10 cellular contexts compared by ENCODE assay signal in the genomic region with DNA sequence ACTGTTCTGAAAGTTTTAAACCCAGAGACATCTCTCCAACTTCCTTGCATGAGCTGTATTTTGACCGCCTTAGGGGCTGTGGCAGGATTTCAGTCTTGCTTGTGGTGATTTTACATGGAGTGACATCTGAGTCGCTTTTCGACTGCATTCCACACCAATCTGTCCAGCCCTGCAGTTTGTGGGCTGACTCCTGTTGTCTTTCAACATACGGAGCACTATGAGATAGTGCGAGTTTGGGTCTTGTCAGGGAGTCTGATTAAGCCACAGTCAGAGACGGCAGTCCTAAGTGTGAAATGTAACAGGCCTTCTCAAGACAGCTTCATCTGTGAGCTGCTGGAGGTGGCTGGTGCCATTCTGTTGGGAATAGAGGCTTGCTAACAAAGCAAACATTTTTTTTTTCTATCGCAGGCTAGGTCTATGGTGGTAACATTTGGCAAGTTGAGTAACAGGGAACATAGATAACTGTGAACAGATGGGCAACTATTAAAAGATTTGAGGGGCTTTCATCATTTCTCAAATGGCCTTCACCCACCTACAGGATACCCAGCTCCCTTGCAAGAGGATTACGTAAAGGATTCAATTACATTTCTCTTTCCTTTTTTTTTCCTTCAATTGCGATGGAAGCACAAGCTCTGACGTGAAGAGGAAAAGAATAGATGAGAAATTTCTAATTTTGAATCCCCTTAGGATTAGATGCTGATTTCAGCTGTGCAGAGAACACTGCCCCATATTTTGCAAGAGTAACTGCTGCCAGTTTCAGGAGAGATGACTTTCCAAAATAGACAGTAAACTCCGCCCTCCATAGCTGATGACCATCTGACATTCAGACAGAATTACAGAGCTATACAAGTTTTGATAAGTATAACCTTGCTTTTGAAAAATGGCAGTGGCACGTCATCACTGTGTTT. TPM values are rescaled to one million over a fixed set of nuclear protein-coding genes. Genes with fewer than 3 reads are reported as not detected.
DNase-seq lines count a peak whose midpoint lies in the region; ATAC-seq and TF ChIP-seq lines count a peak whose summit lies in the region.
"Had no signal": no experiment of that assay in that cellular context is flagged by ENCODE, and none has a peak within 500 bp of the region (broad histone marks: within the 10 kb centered on the region; RNA-seq: fewer than 3 reads in every experiment).

No MANE protein-coding gene starts in this region.

- no peak overlapping the region for H3K27ac Mint-ChIP-seq in Calu3 (ENCODE audit: unreplicated experiment)
- H3K27ac Mint-ChIP-seq: natural killer cell had no signal

- peak overlapping the region; percentile 77 for H3K27ac ChIP-seq in WERI-Rb-1
- H3K27ac ChIP-seq in heart right ventricle = peak overlapping the region; percentile 34 to 81 (median 73)
- peak overlapping the region; percentile 93 for H3K27ac ChIP-seq in smooth muscle cell (ENCODE audit: low read depth)

- H3K9me3 ChIP-seq in WERI-Rb-1 (ENCODE audit: severe bottlenecking) (peaks cover 7% of the 10 kb centered on the region), heart right ventricle (no peaks in the 10 kb centered on the region), smooth muscle cell (replicated peaks; ENCODE audit: low read depth) (no peaks in the 10 kb centered on the region)

- intact Hi-C loops in heart right ventricle (cut with DNase I) = loop anchor here in 1 of 10 donors (10.0 kb wide), 1 partner anchor 134 kb away; the partner anchor contains the start of gene RBM24
- intact Hi-C loops in Calu3 (cut with micrococcal nuclease; ENCODE audit: unreplicated experiment) = no loop called here

- BruUV-seq in Calu3 (replicated peaks; lab: Mats Ljungman, UMichigan) = no TSS peak

- H3K36me3 Mint-ChIP-seq in Calu3 (ENCODE audit: insufficient read depth, unreplicated experiment) = no peaks in the 10 kb centered on the region
- H3K36me3 Mint-ChIP-seq: natural killer cell had no signal

- peaks cover 17% of the 10 kb centered on the region for H3K79me2 ChIP-seq in smooth muscle cell (ENCODE audit: low read depth)

- H3K4me3 ChIP-seq in WERI-Rb-1 (ENCODE audit: low read depth, low read length) = peak overlapping the region; percentile 11
- H3K4me3 ChIP-seq in heart right ventricle = peak overlapping the region in 3 of 10 donors; percentile 0 to 5 (median 0)
- H3K4me3 ChIP-seq in smooth muscle cell = peak overlapping the region; percentile 9

- no peaks in the 10 kb centered on the region for H3K27me3 ChIP-seq in WERI-Rb-1 (ENCODE audit: insufficient read depth, low read depth, severe bottlenecking)
- H3K27me3 ChIP-seq in heart right ventricle = no peaks in the 10 kb centered on the region
- no peaks in the 10 kb centered on the region for H3K27me3 ChIP-seq in smooth muscle cell (ENCODE audit: low read depth)

- H2AFZ ChIP-seq in smooth muscle cell (ENCODE audit: low read depth) = peak overlapping the region; percentile 51

- CTCF ChIA-PET in Calu3 (lab: Charles Lee) = no interaction called here

- WGBS in heart right ventricle, 2 donors = 11 to 23% methylated on average over 12 of the region's 12 CpGs
- 29% methylated on average over 12 of the region's 12 CpGs for WGBS in smooth muscle cell (ENCODE audit: low lambda C conversion rate)

- ATAC-seq in heart right ventricle (peak; percentile 48 to 89 (median 80)), HG02759 (IDR thresholded peaks at IDR 0.05; ENCODE audit: unreplicated experiment) (no peak)
- ATAC-seq: natural killer cell had no signal

- peak overlapping the region; percentile 77 for H3K9ac ChIP-seq in smooth muscle cell (ENCODE audit: low read depth)

- peak; percentile 25 for DNase-seq in HCEC 1CT
- peak; percentile 52 for DNase-seq in WERI-Rb-1
- no peak for DNase-seq in heart right ventricle
- no peak for DNase-seq in smooth muscle cell (lab: John Stamatoyannopoulos, UW; ENCODE audit: unreplicated experiment)
- no peak for DNase-seq in Calu3
- no peak for DNase-seq in GDM1 (lab: John Stamatoyannopoulos, UW)
- no peak for DNase-seq in Kasumi-1 (lab: John Stamatoyannopoulos, UW)
- DNase-seq: natural killer cell had no signal

- H3K4me1 ChIP-seq in heart right ventricle (peaks cover 0 to 52% (median 20%) of the 10 kb centered on the region in 9 donors), smooth muscle cell (ENCODE audit: low read depth) (peaks cover 25% of the 10 kb centered on the region)

- TF ChIP-seq CTCF in WERI-Rb-1 (IDR thresholded peaks at IDR 0.05; ENCODE audit: low read depth, low read length) (no peak), heart right ventricle (IDR thresholded peaks at IDR 0.05) (no peak), smooth muscle cell (IDR thresholded peaks at IDR 0.05; ENCODE audit: borderline replicate concordance, insufficient read depth, poor library complexity, severe bottlenecking) (no peak), Calu3 (IDR thresholded peaks at IDR 0.05; ENCODE audit: unreplicated experiment) (no peak)

- H3K9me3 Mint-ChIP-seq in Calu3 (ENCODE audit: low read depth, unreplicated experiment) = no peaks in the 10 kb centered on the region

- H3K27me3 Mint-ChIP-seq in Calu3 (ENCODE audit: unreplicated experiment) = no peaks in the 10 kb centered on the region

- H3K4me2 ChIP-seq in smooth muscle cell = peak overlapping the region; percentile 81

- H3K36me3 ChIP-seq in WERI-Rb-1 (peaks cover 7% of the 10 kb centered on the region), heart right ventricle (peaks cover 0 to 7% (median 0%) of the 10 kb centered on the region in 9 donors), smooth muscle cell (ENCODE audit: low read depth) (no peaks in the 10 kb centered on the region)

- H3K4me3 Mint-ChIP-seq in Calu3 (ENCODE audit: low read depth, unreplicated experiment) = no peak overlapping the region
- H3K4me3 Mint-ChIP-seq: natural killer cell had no signal

- H3F3A ChIP-seq in smooth muscle cell (ENCODE audit: low read depth) = peaks cover 6% of the 10 kb centered on the region

- H4K20me1 ChIP-seq in smooth muscle cell (ENCODE audit: low read depth) = no peaks in the 10 kb centered on the region

- peaks cover 10% of the 10 kb centered on the region for H3K4me1 Mint-ChIP-seq in Calu3 (ENCODE audit: low read depth, unreplicated experiment)
- H3K4me1 Mint-ChIP-seq: natural killer cell had no signal

RNA-seq across cellular contexts. Expression of gene CAP2, which starts 25.1 kb away (rescaled TPM):
- total RNA-seq in heart right ventricle = 100 to 1,000 TPM; 116 to 211 (median 172) TPM
- 10 to 100 TPM; 42.0 to 57.4 TPM for polyA plus RNA-seq in heart right ventricle
- total RNA-seq in smooth muscle cell = 16.8 and 19.0 TPM in 2 replicates
- polyA plus RNA-seq in smooth muscle cell = 19.7 and 27.7 TPM in 2 replicates
- total RNA-seq in Calu3 (2022) = 14.6 and 15.7 TPM in 2 replicates
- total RNA-seq: natural killer cell; T-helper 1 cell treated with Interleukin-12 subunit alpha and Interleukin-12 subunit beta and Interleukin-4 antibody, amounts not matched to agents 30 ng/mL and 1 ng/mL, for 36 hours had no signal

Comparison
In these comparisons a context has a peak if more than half of its experiments do, and no peak if none do; other contexts are left out.
1. DNase-seq: peak in HCEC 1CT (single experiment) and WERI-Rb-1 (single experiment); none in heart right ventricle (0 of 2), smooth muscle cell (single experiment), Calu3 (single experiment), GDM1 (single experiment) and Kasumi-1 (0 of 2).
2. Peak in every context shown above with its lines, with median percentiles within 50 percentile points of each other: H3K27ac ChIP-seq.